Comparison of ENCODE assay signal across 23 cellular contexts in the genomic region with DNA sequence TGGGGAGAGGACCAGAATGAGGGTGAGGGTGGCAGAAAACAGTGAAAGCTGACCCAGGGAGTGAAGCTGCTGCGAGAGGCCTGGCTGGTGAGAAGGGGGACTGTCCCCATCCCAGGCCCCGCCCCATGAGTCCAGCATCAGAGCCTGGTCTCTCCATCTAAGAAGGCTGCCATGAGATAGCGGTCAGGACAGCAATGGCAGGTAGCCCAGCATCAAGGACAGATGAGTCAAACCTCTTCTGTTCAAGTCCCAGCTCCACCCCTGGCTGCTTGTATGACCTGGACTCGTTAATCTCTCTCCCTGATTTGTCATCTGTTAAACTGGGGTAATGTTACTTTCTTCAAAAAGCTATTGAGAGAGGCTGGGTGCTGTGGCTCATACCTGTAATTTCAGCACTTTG. TPM values are rescaled to one million over a fixed set of nuclear protein-coding genes. Genes with fewer than 3 reads are reported as not detected.
"Had no signal": no experiment of that assay in that cellular context is flagged by ENCODE, and none has a peak within 500 bp of the region (broad histone marks: within the 10 kb centered on the region; RNA-seq: fewer than 3 reads in every experiment).

No MANE protein-coding gene starts in this region.

- H3K27ac ChIP-seq: body of pancreas, colonic mucosa, esophagus squamous epithelium, upper lobe of right lung, VCaP had no signal

- H3K36me3 ChIP-seq: colonic mucosa had no signal

- H3K27me3 ChIP-seq: body of pancreas, colonic mucosa, esophagus squamous epithelium had no signal

- H3K9me3 ChIP-seq: body of pancreas, colonic mucosa, esophagus squamous epithelium, upper lobe of right lung had no signal

- H3K27ac Mint-ChIP-seq: activated naive CD8-positive, alpha-beta T cell; activated T-helper 1 cell treated with anti-CD3 and anti-CD28 coated beads, Interleukin-12 subunit alpha, Interleukin-12 subunit beta, Interleukin-2, Interleukin-4 antibody, amounts not matched to agents 30 ng/mL and 10 ng/mL and 1 ng/mL, durations not matched to agents 14 hours and 24 hours and 36 hours; nephron progenitor cell; T-helper 17 cell had no signal

- H3K4me3 Mint-ChIP-seq: activated naive CD8-positive, alpha-beta T cell; activated T-helper 1 cell treated with anti-CD3 and anti-CD28 coated beads, Interleukin-12 subunit alpha, Interleukin-12 subunit beta, Interleukin-2, Interleukin-4 antibody, amounts not matched to agents 30 ng/mL and 10 ng/mL and 1 ng/mL, durations not matched to agents 14 hours and 24 hours and 36 hours; nephron progenitor cell; T-helper 17 cell had no signal

- H3K27me3 Mint-ChIP-seq: activated naive CD8-positive, alpha-beta T cell had no signal

- DNase-seq: activated CD4-positive, alpha-beta T cell treated with anti-CD3 and anti-CD28 coated beads for 1 hour; activated CD4-positive, alpha-beta T cell treated with anti-CD3 and anti-CD28 coated beads, Interleukin-2, amount 50 U/mL, for 4 hours; activated T-cell treated with anti-CD3 and anti-CD28 coated beads for 4 hours; amygdala; body of pancreas; central memory CD4-positive, alpha-beta T cell; colonic mucosa; esophagus squamous epithelium; hippocampal formation; islet precursor cell; midbrain; nephron progenitor cell; nucleus accumbens; retina; stimulated activated CD4-positive, alpha-beta T cell treated with anti-CD3 and anti-CD28 coated beads, Interleukin-12 subunit alpha, Interleukin-12 subunit beta, amount 100 ng/mL, for 4 hours; stimulated activated CD4-positive, alpha-beta T cell treated with anti-CD3 and anti-CD28 coated beads, Interleukin-1b, Interleukin-23, amount 100 ng/mL, for 48 hours; stimulated activated CD8-positive, alpha-beta memory T cell treated with anti-CD3 and anti-CD28 coated beads, Interleukin-4, amount 100 ng/mL, for 48 hours; stimulated activated naive CD4-positive, alpha-beta T cell; T-helper 17 cell; upper lobe of right lung had no signal

- H3K9me3 Mint-ChIP-seq: activated T-helper 1 cell treated with anti-CD3 and anti-CD28 coated beads, Interleukin-12 subunit alpha, Interleukin-12 subunit beta, Interleukin-2, Interleukin-4 antibody, amounts not matched to agents 30 ng/mL and 10 ng/mL and 1 ng/mL, durations not matched to agents 14 hours and 24 hours and 36 hours; nephron progenitor cell had no signal

- H3K4me3 ChIP-seq: body of pancreas, colonic mucosa, esophagus squamous epithelium, upper lobe of right lung had no signal

- H3K36me3 Mint-ChIP-seq: activated naive CD8-positive, alpha-beta T cell had no signal

- H3K4me1 Mint-ChIP-seq: nephron progenitor cell had no signal

- H3K4me1 ChIP-seq: colonic mucosa had no signal

- ATAC-seq: body of pancreas, T-helper 17 cell, upper lobe of right lung had no signal

RNA-seq across cellular contexts. Expression of a gene that starts 22.2 kb away (rescaled TPM):
- total RNA-seq: T-helper 17 cell had no signal
